ENCODE assay signal across 1 cellular context in genomic region chr17:6591599-6592158, GRCh38.
TF ChIP-seq lines count a peak whose summit lies in the region.

No MANE protein-coding gene starts in this region.

TF ChIP-seq in WTC11, 78 proteins besides CTCF, POLR2A, EP300 and RAD21 (continued from another document):
- TF ChIP-seq PRDM15 (CRISPR knock-in tag; IDR thresholded peaks at IDR 0.05) (no peak), USF2 (CRISPR knock-in tag; IDR thresholded peaks at IDR 0.05) (no peak), EMX1 (CRISPR knock-in tag; IDR thresholded peaks at IDR 0.05) (no peak), ZNF121 (CRISPR knock-in tag; IDR thresholded peaks at IDR 0.05) (no peak), SOX15 (CRISPR knock-in tag; IDR thresholded peaks at IDR 0.05) (no peak), JAZF1 (CRISPR knock-in tag; IDR thresholded peaks at IDR 0.05) (no peak), KAT7 (CRISPR knock-in tag; IDR thresholded peaks at IDR 0.05; ENCODE audit: borderline replicate concordance) (no peak), ZBTB21 (CRISPR knock-in tag; IDR thresholded peaks at IDR 0.05; ENCODE audit: borderline replicate concordance) (no peak), ZBTB43 (CRISPR knock-in tag; IDR thresholded peaks at IDR 0.05) (no peak), PRRX2 (CRISPR knock-in tag; IDR thresholded peaks at IDR 0.05) (no peak), FOXP1 (CRISPR knock-in tag; IDR thresholded peaks at IDR 0.05; ENCODE audit: borderline replicate concordance) (no peak)
